8 cellular contexts compared by ENCODE assay signal in the genomic region with DNA sequence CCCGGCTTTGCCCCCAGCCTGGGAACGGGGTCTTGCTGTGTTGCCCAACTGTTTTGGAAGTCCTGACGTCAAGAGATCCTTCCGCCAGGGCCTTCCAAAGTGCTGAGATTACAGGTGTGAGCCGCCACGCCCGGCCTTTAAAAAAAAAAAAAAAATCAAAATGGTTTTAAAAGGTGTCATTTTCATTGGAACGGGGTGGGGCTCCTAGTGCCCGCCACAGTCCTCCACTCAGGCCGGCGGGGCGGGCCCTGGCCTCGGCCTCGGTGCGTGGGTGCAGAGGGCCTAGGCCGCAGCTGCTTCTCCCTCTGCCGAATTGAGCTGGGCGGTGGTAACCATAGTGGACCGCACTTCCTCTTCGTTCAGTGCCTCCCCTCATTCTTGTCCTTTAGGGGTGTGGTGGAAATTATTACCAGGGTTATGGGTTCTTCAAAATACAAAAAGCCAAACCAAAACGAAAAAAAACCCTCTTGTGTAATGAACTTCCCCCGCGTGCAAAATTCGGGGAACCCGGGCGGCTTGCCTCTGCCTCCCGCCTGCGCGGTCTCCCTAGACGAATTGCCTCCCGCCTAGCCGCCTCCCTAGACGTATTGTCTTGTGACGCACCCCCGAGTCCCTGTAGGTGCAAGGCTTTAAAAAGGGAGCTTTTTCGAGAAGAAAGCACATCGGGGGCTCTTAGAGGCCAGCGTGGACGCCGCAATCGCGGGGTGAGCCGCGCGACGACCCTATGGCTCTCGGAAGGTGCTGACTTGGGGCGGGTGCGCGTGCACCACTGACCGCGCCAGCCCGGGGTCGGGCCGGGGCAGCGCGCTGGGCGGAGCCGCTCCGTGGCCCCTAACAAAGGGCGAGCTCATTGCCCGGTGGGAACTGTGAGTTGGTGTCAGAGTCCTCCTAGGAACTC. TPM values are rescaled to one million over a fixed set of nuclear protein-coding genes. Genes with fewer than 3 reads are reported as not detected.
DNase-seq lines count a peak whose midpoint lies in the region; ATAC-seq and TF ChIP-seq lines count a peak whose summit lies in the region.

No MANE protein-coding gene starts in this region.

- POLR2A ChIA-PET in CD8-positive, alpha-beta T cell (lab: Charles Lee): interaction anchor here (1.1 to 8.6 kb wide), 5 partner anchors 11 to 139 kb away, joined by 3 to 235 read pairs (median 4); a partner anchor contains a TSS
- POLR2A ChIA-PET in OCI-LY7 (lab: Charles Lee): interaction anchor here (0.7 to 2.2 kb wide), 5 partner anchors 9 to 310 kb away, joined by 3 to 6 read pairs (median 3); a partner anchor contains a TSS

- H3K4me1 Mint-ChIP-seq in CD8-positive, alpha-beta T cell (ENCODE audit: low read depth): peaks cover 18% of the 10 kb centered on the region

- H2AFZ ChIP-seq in OCI-LY7 (ENCODE audit: low read length): peak overlapping the region; percentile 30; the same call in 1 of the 2 replicates

- DNase-seq in CD8-positive, alpha-beta T cell: peak; percentile 9 to 75 (median 39)
- DNase-seq in OCI-LY7 (ENCODE audit: low spot score) (peak; percentile 51), lower leg skin (ENCODE audit: low spot score in 2 of 2) (peak; percentile 43 to 89), occipital lobe (lab: John Stamatoyannopoulos, UW) (no peak)
- DNase-seq in activated naive CD4-positive, alpha-beta T cell treated with anti-CD3 and anti-CD28 coated beads, Interleukin-2, amount 50 U/mL, for 72 hours (ENCODE audit: low spot score in 2 of 2): peak; percentile 37 to 73
- peak; percentile 24 for DNase-seq in stimulated activated CD8-positive, alpha-beta memory T cell treated with anti-CD3 and anti-CD28 coated beads, Interleukin-15, amount 100 ng/mL, for 24 hours (ENCODE audit: low read depth)

- H3K4me3 Mint-ChIP-seq in CD8-positive, alpha-beta T cell: peak overlapping the region; percentile 96

- H3K4me2 ChIP-seq in OCI-LY7 (ENCODE audit: low read length): peak overlapping the region; percentile 91

- no peaks in the 10 kb centered on the region for H3K9me2 ChIP-seq in OCI-LY7 (ENCODE audit: insufficient read depth, low read length)

- no peak for TF ChIP-seq CTCF in CD8-positive, alpha-beta T cell (IDR thresholded peaks at IDR 0.05)
- no peak for TF ChIP-seq CTCF in OCI-LY7 (conservative IDR thresholded peaks at IDR 0.05; ENCODE audit: low read length)
- TF ChIP-seq CTCF in lower leg skin (IDR thresholded peaks at IDR 0.05): no peak

- BruUV-seq in OCI-LY7 (replicated peaks; lab: Mats Ljungman, UMichigan): no TSS peak

- H3K27me3 ChIP-seq in CD8-positive, alpha-beta T cell (ENCODE audit: insufficient read depth, low read length): no peaks in the 10 kb centered on the region

- WGBS in lower leg skin, 2 donors: 65 to 74% methylated on average over 62 of the region's 62 CpGs

- peaks cover 13% of the 10 kb centered on the region for H3K36me3 Mint-ChIP-seq in CD8-positive, alpha-beta T cell
- H3K36me3 Mint-ChIP-seq in activated naive CD4-positive, alpha-beta T cell treated with anti-CD3 and anti-CD28 coated beads, Interleukin-2, amount 50 U/mL, for 72 hours: peaks cover 2 to 9% of the 10 kb centered on the region in 2 donors

- peak overlapping the region; percentile 7 for H3K27ac ChIP-seq in CD8-positive, alpha-beta T cell (ENCODE audit: low read depth, low read length)
- H3K27ac ChIP-seq in OCI-LY7 (ENCODE audit: low read depth, low read length, poor library complexity, severe bottlenecking): peak overlapping the region; percentile 97

- no peak for TF ChIP-seq POLR2A in lower leg skin (IDR thresholded peaks at IDR 0.05)

- H3K27ac Mint-ChIP-seq in CD8-positive, alpha-beta T cell: peak overlapping the region; percentile 99
- peak overlapping the region; percentile 50 to 97 for H3K27ac Mint-ChIP-seq in activated naive CD4-positive, alpha-beta T cell treated with anti-CD3 and anti-CD28 coated beads, Interleukin-2, amount 50 U/mL, for 72 hours

- H3K36me3 ChIP-seq in CD8-positive, alpha-beta T cell (ENCODE audit: insufficient read depth, low read length): no peaks in the 10 kb centered on the region
- peaks cover under 1% of the 10 kb centered on the region; the same call in 1 of the 2 replicates for H3K36me3 ChIP-seq in OCI-LY7 (ENCODE audit: insufficient read depth, low read length)

- H4K20me1 ChIP-seq in OCI-LY7 (ENCODE audit: insufficient read depth, low read length): no peaks in the 10 kb centered on the region

- no peaks in the 10 kb centered on the region for H3K9me3 ChIP-seq in CD8-positive, alpha-beta T cell (ENCODE audit: low read length)
- no peaks in the 10 kb centered on the region for H3K9me3 ChIP-seq in OCI-LY7 (ENCODE audit: low read length)

- H3K4me1 ChIP-seq in CD8-positive, alpha-beta T cell (ENCODE audit: insufficient read depth, low read length): peaks cover 20% of the 10 kb centered on the region
- H3K4me1 ChIP-seq in OCI-LY7 (ENCODE audit: insufficient read depth, low read length, poor library complexity, severe bottlenecking): peaks cover 53% of the 10 kb centered on the region

- no peaks in the 10 kb centered on the region for H3K9me3 Mint-ChIP-seq in CD8-positive, alpha-beta T cell
- H3K9me3 Mint-ChIP-seq in activated naive CD4-positive, alpha-beta T cell treated with anti-CD3 and anti-CD28 coated beads, Interleukin-2, amount 50 U/mL, for 72 hours: no peaks in the 10 kb centered on the region

- no peaks in the 10 kb centered on the region for H3K27me3 Mint-ChIP-seq in CD8-positive, alpha-beta T cell (ENCODE audit: low read depth)

- intact Hi-C loops in CD8-positive, alpha-beta T cell (cut with DNase I, micrococcal nuclease): loop anchor here (1.0 to 10.0 kb wide), 3 partner anchors 139 to 1068 kb away; a partner anchor contains a TSS
- intact Hi-C loops in OCI-LY7 (cut with micrococcal nuclease; ENCODE audit: unreplicated experiment) (no loop called here), lower leg skin (cut with DNase I; ENCODE audit: low total_unique reads) (no loop called here)

- ATAC-seq in CD8-positive, alpha-beta T cell: no peak
- peak in 1 of 2 donors; percentile 33 for ATAC-seq in activated naive CD4-positive, alpha-beta T cell treated with anti-CD3 and anti-CD28 coated beads, Interleukin-2, amount 50 U/mL, for 72 hours
- ATAC-seq in HG02852 (IDR thresholded peaks at IDR 0.05; ENCODE audit: unreplicated experiment) (no peak), HG03354 (IDR thresholded peaks at IDR 0.05; ENCODE audit: poor library complexity, severe bottlenecking, unreplicated experiment) (no peak)

- peaks cover 31% of the 10 kb centered on the region for H3K79me2 ChIP-seq in OCI-LY7 (ENCODE audit: insufficient read depth, low read depth, low read length)

- CTCF ChIA-PET in CD8-positive, alpha-beta T cell (lab: Charles Lee): no interaction called here
- CTCF ChIA-PET in OCI-LY7 (lab: Charles Lee; ENCODE audit: unreplicated experiment): no interaction called here

- peak overlapping the region; percentile 28 for H3K4me3 ChIP-seq in CD8-positive, alpha-beta T cell (ENCODE audit: low read depth, low read length)
- H3K4me3 ChIP-seq in OCI-LY7 (ENCODE audit: low read depth, low read length, poor library complexity, severe bottlenecking) (peak overlapping the region; percentile 75), lower leg skin (ENCODE audit: low read depth, poor library complexity, severe bottlenecking) (no peak overlapping the region)

RNA-seq across cellular contexts. Expression of a gene that starts 10.5 kb away (rescaled TPM):
- total RNA-seq in CD8-positive, alpha-beta T cell: 10 to 100 TPM; 85.9 to 87.3 TPM
- 40.7 and 41.4 TPM in 2 replicates for total RNA-seq in OCI-LY7 (2014; rRNA removed; shearing (Covaris generic))
- 87.1 and 90.3 TPM in 2 replicates for total RNA-seq in OCI-LY7 (2022)
- 10 to 100 TPM; 52.1 to 63.4 TPM for total RNA-seq in activated naive CD4-positive, alpha-beta T cell treated with anti-CD3 and anti-CD28 coated beads, Interleukin-2, amount 50 U/mL, for 72 hours
- total RNA-seq in lower leg skin: 10 to 100 TPM; 41.4 to 63.6 (median 42.9) TPM
- 80.0 TPM for total RNA-seq in occipital lobe

RNA-seq across cellular contexts. Expression of a gene that starts 29.6 kb away (rescaled TPM):
- total RNA-seq in CD8-positive, alpha-beta T cell: under 1 TPM; 0.53 to 0.81 TPM
- total RNA-seq in OCI-LY7 (2014; rRNA removed; shearing (Covaris generic)): 12.4 and 15.0 TPM in 2 replicates
- total RNA-seq in OCI-LY7 (2022): 2.4 and 3.4 TPM in 2 replicates
- 1 to 10 TPM; 2.2 to 2.5 TPM for total RNA-seq in activated naive CD4-positive, alpha-beta T cell treated with anti-CD3 and anti-CD28 coated beads, Interleukin-2, amount 50 U/mL, for 72 hours
- 1 to 10 TPM in 2 of 4 donors, under 1 TPM in 2; 0.62 to 1.4 (median 0.94) TPM for total RNA-seq in lower leg skin
- total RNA-seq in occipital lobe: 2.7 TPM

Comparison
In these comparisons a context has a peak if more than half of its experiments do, and no peak if none do; other contexts are left out.
1. intact Hi-C loops: an anchor here in CD8-positive, alpha-beta T cell (1.0 to 10.0 kb wide); none called in OCI-LY7 and lower leg skin.